Comparison of ENCODE assay signal across 12 cellular contexts in genomic region chr21:23936224-23936623, GRCh38.
DNase-seq lines count a peak whose midpoint lies in the region; ATAC-seq and TF ChIP-seq lines count a peak whose summit lies in the region.
"Had no signal": no experiment of that assay in that cellular context is flagged by ENCODE, and none has a peak within 500 bp of the region (broad histone marks: within the 10 kb centered on the region; RNA-seq: fewer than 3 reads in every experiment).

No MANE protein-coding gene starts in this region.

- intact Hi-C loops in heart left ventricle (cut with DNase I) = no loop called here

- no peak for TF ChIP-seq CTCF in cardiac muscle cell (IDR thresholded peaks at IDR 0.05; ENCODE audit: low read depth, low read length)
- peak in 6 of 12 donors; percentile 23 to 35 (median 29) for TF ChIP-seq CTCF in heart left ventricle (IDR thresholded peaks at IDR 0.05)
- peak; percentile 69 for TF ChIP-seq CTCF in brain microvascular endothelial cell (IDR thresholded peaks at IDR 0.05; ENCODE audit: low read depth, low read length, missing control alignments)

- ATAC-seq in heart left ventricle (no peak), GM18520 (IDR thresholded peaks at IDR 0.05; ENCODE audit: unreplicated experiment) (no peak), GM21786 (IDR thresholded peaks at IDR 0.05; ENCODE audit: unreplicated experiment) (no peak)

- H3K27me3 ChIP-seq in cardiac muscle cell = no peaks in the 10 kb centered on the region
- no peaks in the 10 kb centered on the region for H3K27me3 ChIP-seq in heart left ventricle
- H3K27me3 ChIP-seq in brain microvascular endothelial cell (replicated peaks) = no peaks in the 10 kb centered on the region

- no peak for TF ChIP-seq POLR2A in heart left ventricle (IDR thresholded peaks at IDR 0.05)

- H3K4me3 ChIP-seq in cardiac muscle cell (no peak overlapping the region), heart left ventricle (no peak overlapping the region), brain microvascular endothelial cell (ENCODE audit: low read depth, low read length) (no peak overlapping the region)

- H3K27ac ChIP-seq in cardiac muscle cell (no peak overlapping the region), heart left ventricle (no peak overlapping the region), brain microvascular endothelial cell (no peak overlapping the region)

- in situ Hi-C loops in brain microvascular endothelial cell (cut with HindIII; ENCODE audit: low pct_ligation_motif_present, low sequenced_read_pairs) = no loop called here

- no peaks in the 10 kb centered on the region for H3K4me1 ChIP-seq in cardiac muscle cell (ENCODE audit: low read depth)
- no peaks in the 10 kb centered on the region for H3K4me1 ChIP-seq in heart left ventricle

- WGBS in heart left ventricle, 4 donors = 54 to 62% (median 58%) methylated on average over 2 of the region's 2 CpGs

- DNase-seq in cardiac muscle cell (ENCODE audit: low read depth in 1 of 2, low spot score in 1 of 2) (peak; percentile 4 to 27), heart left ventricle (no peak), NCI-H524 treated with DMSO at 0.1 percent for 48 hours (lab: John Stamatoyannopoulos, UW) (peak; percentile 3), brain microvascular endothelial cell (no peak), superior temporal gyrus (ENCODE audit: extremely low spot score) (peak; percentile 60), germinal center (ENCODE audit: low spot score) (no peak)
- DNase-seq: DMS153, HFFc6, NCI-H187, occipital lobe had no signal

- H3K36me3 ChIP-seq in cardiac muscle cell (no peaks in the 10 kb centered on the region), heart left ventricle (no peaks in the 10 kb centered on the region), brain microvascular endothelial cell (replicated peaks) (no peaks in the 10 kb centered on the region)

- H3K9me3 ChIP-seq in cardiac muscle cell (ENCODE audit: low read depth) (no peaks in the 10 kb centered on the region), heart left ventricle (no peaks in the 10 kb centered on the region)

Comparison
In these comparisons a context has a peak if more than half of its experiments do, and no peak if none do; other contexts are left out.
1. DNase-seq: peak in cardiac muscle cell (2 of 2), NCI-H524 treated with DMSO at 0.1 percent for 48 hours (single experiment) and superior temporal gyrus (single experiment); none in heart left ventricle (0 of 5), brain microvascular endothelial cell (single experiment) and germinal center (single experiment).